ENCODE assay signal across 8 cellular contexts in genomic region chr2:96870631-96871255, GRCh38. TPM values are rescaled to one million over a fixed set of nuclear protein-coding genes. Genes with fewer than 3 reads are reported as not detected.
A peak's percentile ranks its signal among the peaks of the same experiment; 100 is the strongest.
DNase-seq lines count a peak whose midpoint lies in the region; ATAC-seq and TF ChIP-seq lines count a peak whose summit lies in the region.

No MANE protein-coding gene starts in this region.

- no peaks in the 10 kb centered on the region for H3K9me3 ChIP-seq in left lung

- peak; percentile 29 for DNase-seq in HT-29 (ENCODE audit: low spot score)
- DNase-seq in T-helper 2 cell = peak in 4 of 5 experiments; percentile 22 to 77 (median 64)
- no peak for DNase-seq in brain microvascular endothelial cell
- DNase-seq in left lung = peak in 1 of 2 donors; percentile 81
- peak; percentile 43 for DNase-seq in stimulated activated CD8-positive, alpha-beta memory T cell treated with anti-CD3 and anti-CD28 coated beads, Interleukin-4, amount 100 ng/mL, for 24 hours (ENCODE audit: low read depth)
- no peak for DNase-seq in RKO (ENCODE audit: low spot score)
- DNase-seq in NCI-H2029 treated with DMSO at 0.1 percent for 48 hours (lab: John Stamatoyannopoulos, UW) = no peak

- in situ Hi-C loops in brain microvascular endothelial cell (cut with HindIII; ENCODE audit: low pct_ligation_motif_present, low sequenced_read_pairs) = no loop called here

- H3K27me3 ChIP-seq in brain microvascular endothelial cell (replicated peaks) = no peaks in the 10 kb centered on the region
- H3K27me3 ChIP-seq in left lung = peaks cover 0 to 93% of the 10 kb centered on the region in 2 donors

- intact Hi-C loops in left lung (cut with DNase I) = no loop called here

- H3K4me3 ChIP-seq in brain microvascular endothelial cell (ENCODE audit: low read depth, low read length) (peak overlapping the region; percentile 85), left lung (peak overlapping the region; percentile 88 to 96)

- H3K27ac ChIP-seq in brain microvascular endothelial cell (no peak overlapping the region), left lung (peak overlapping the region; percentile 89 to 95)

- TF ChIP-seq CTCF in brain microvascular endothelial cell (IDR thresholded peaks at IDR 0.05; ENCODE audit: low read depth, low read length, missing control alignments) (no peak), left lung (IDR thresholded peaks at IDR 0.05) (no peak)

- peak; percentile 43 for ATAC-seq in left lung
- ATAC-seq in HG02884 (IDR thresholded peaks at IDR 0.05; ENCODE audit: unreplicated experiment) = no peak

- H3K4me1 ChIP-seq in left lung = peaks cover 19 to 78% of the 10 kb centered on the region in 2 donors

- H3K36me3 ChIP-seq in brain microvascular endothelial cell (replicated peaks) (peaks cover 14% of the 10 kb centered on the region), left lung (peaks cover 0 to 2% of the 10 kb centered on the region in 2 donors)

RNA-seq across cellular contexts. Expression of gene SEMA4C, which starts 0.9 kb away (rescaled TPM):
- total RNA-seq in HT-29 (2014; rRNA removed; shearing (Covaris generic)) = 8.6 and 8.8 TPM in 2 replicates
- 10 to 100 TPM; 25.9 to 28.6 TPM for total RNA-seq in left lung

RNA-seq across cellular contexts. Expression of gene ANKRD39, which starts 12.9 kb away (rescaled TPM):
- total RNA-seq in HT-29 (2014; rRNA removed; shearing (Covaris generic)) = 26.8 and 31.7 TPM in 2 replicates
- total RNA-seq in left lung = 10 to 100 TPM; 11.8 to 11.9 TPM

RNA-seq across cellular contexts. Expression of gene ANKRD23, which starts 26.9 kb away (rescaled TPM):
- total RNA-seq in HT-29 (2014; rRNA removed; shearing (Covaris generic)) = 3.5 and 4.1 TPM in 2 replicates
- total RNA-seq in left lung = 1 to 10 TPM; 3.0 to 3.3 TPM

RNA-seq across cellular contexts. Expression of gene CNNM3, which starts 54.7 kb away (rescaled TPM):
- total RNA-seq in HT-29 (2014; rRNA removed; shearing (Covaris generic)) = 21.2 and 24.9 TPM in 2 replicates
- 10 to 100 TPM; 24.8 to 29.0 TPM for total RNA-seq in left lung

Comparison
In these comparisons a context has a peak if more than half of its experiments do, and no peak if none do; other contexts are left out.
1. DNase-seq: peak in HT-29 (single experiment), T-helper 2 cell (4 of 5) and stimulated activated CD8-positive, alpha-beta memory T cell treated with anti-CD3 and anti-CD28 coated beads, Interleukin-4, amount 100 ng/mL, for 24 hours (single experiment); none in brain microvascular endothelial cell (single experiment), RKO (single experiment) and NCI-H2029 treated with DMSO at 0.1 percent for 48 hours (single experiment).